ENCODE assay signal across 17 cellular contexts in genomic region chr2:99380376-99381010, GRCh38. TPM values are rescaled to one million over a fixed set of nuclear protein-coding genes. Genes with fewer than 3 reads are reported as not detected.
DNase-seq lines count a peak whose midpoint lies in the region; ATAC-seq, FAIRE-seq and TF ChIP-seq lines count a peak whose summit lies in the region.
"Had no signal": no experiment of that assay in that cellular context is flagged by ENCODE, and none has a peak within 500 bp of the region (broad histone marks: within the 10 kb centered on the region; RNA-seq: fewer than 3 reads in every experiment).

No MANE protein-coding gene starts in this region.

- POLR2A ChIA-PET in HEK293T (lab: Yijun Ruan, JAX): no interaction called here

- H3K27me3 Mint-ChIP-seq in activated T-cell treated with anti-CD3 and anti-CD28 coated beads, Interleukin-2, amount 50 U/mL, for 24 hours: no peaks in the 10 kb centered on the region
- H3K27me3 Mint-ChIP-seq: IgD-negative memory B cell had no signal

- no peak for DNase-seq in activated T-cell treated with anti-CD3 and anti-CD28 coated beads, Interleukin-2, amount 50 U/mL, for 24 hours
- DNase-seq in activated T-cell treated with anti-CD3 and anti-CD28 coated beads, Interleukin-2, amount 50 U/mL, for 1 hour: no peak
- DNase-seq in renal cortical epithelial cell (ENCODE audit: low read depth) (peak; percentile 94), SW 1271 (lab: John Stamatoyannopoulos, UW) (no peak), small intestine (no peak), HEK293T (ENCODE audit: extremely low spot score) (no peak)
- DNase-seq: activated naive CD4-positive, alpha-beta T cell treated with Interleukin-2 at 50 U/mL for 16 hours; COR-L47; gastrocnemius medialis; midbrain; NCI-H1092; NCI-H2227 treated with DMSO at 0.1 percent for 48 hours; posterior cingulate gyrus had no signal

- no peak overlapping the region for H3K9ac ChIP-seq in HUES64 (ENCODE audit: low read depth, low read length)

- 88% methylated on average over 3 of the region's 3 CpGs for WGBS in HUES64
- WGBS in small intestine, 3 donors: 61 to 71% (median 71%) methylated on average over 3 of the region's 3 CpGs

- peak; percentile 56 for ATAC-seq in GM21723 (IDR thresholded peaks at IDR 0.05; ENCODE audit: unreplicated experiment)
- ATAC-seq: A549, gastrocnemius medialis had no signal

- CTCF ChIA-PET in HEK293T (lab: Yijun Ruan, JAX): no interaction called here

- H3K36me3 ChIP-seq in HUES64 (ENCODE audit: insufficient read depth, low read length): peaks cover 98% of the 10 kb centered on the region
- H3K36me3 ChIP-seq in small intestine (ENCODE audit: control insufficient read depth in 2 of 2, insufficient read depth in 2 of 2, low read length in 2 of 2): peaks cover 6 to 9% of the 10 kb centered on the region in 2 donors

- H3K4me1 Mint-ChIP-seq in activated T-cell treated with anti-CD3 and anti-CD28 coated beads, Interleukin-2, amount 50 U/mL, for 24 hours (ENCODE audit: low read depth): peaks cover 39% of the 10 kb centered on the region

- no peak overlapping the region for H3K4me3 Mint-ChIP-seq in activated T-cell treated with anti-CD3 and anti-CD28 coated beads, Interleukin-2, amount 50 U/mL, for 24 hours
- H3K4me3 Mint-ChIP-seq: IgD-negative memory B cell had no signal

- H3K4me3 ChIP-seq in HUES64 (ENCODE audit: low read length) (no peak overlapping the region), small intestine (ENCODE audit: low read depth in 1 of 2, low read length in 2 of 2) (no peak overlapping the region)
- H3K4me3 ChIP-seq: A549, gastrocnemius medialis had no signal

- H3K9me3 ChIP-seq in HUES64 (ENCODE audit: insufficient read depth, low read depth, low read length) (no peaks in the 10 kb centered on the region), small intestine (ENCODE audit: control insufficient read depth, low read depth) (no peaks in the 10 kb centered on the region)
- H3K9me3 ChIP-seq: A549, gastrocnemius medialis had no signal

- H3K27me3 ChIP-seq in HUES64 (ENCODE audit: insufficient read depth, low read length) (no peaks in the 10 kb centered on the region), small intestine (ENCODE audit: control insufficient read depth in 2 of 2, insufficient read depth in 2 of 2, low read length in 2 of 2) (no peaks in the 10 kb centered on the region)
- H3K27me3 ChIP-seq: gastrocnemius medialis had no signal

- H3K27ac ChIP-seq in HUES64 (ENCODE audit: low read depth, low read length) (peak overlapping the region; percentile 62; the same call in 1 of the 2 replicates), small intestine (ENCODE audit: low read depth in 1 of 2, low read length in 1 of 2) (no peak overlapping the region)
- H3K27ac ChIP-seq: A549, gastrocnemius medialis had no signal

- no peak for FAIRE-seq in small intestine (lab: Jason Lieb, UNC)

- H3K4me1 ChIP-seq in HUES64 (ENCODE audit: insufficient read depth, low read length) (peaks cover 4% of the 10 kb centered on the region), small intestine (ENCODE audit: control insufficient read depth in 2 of 2, insufficient read depth in 1 of 2, low read depth in 1 of 2, low read length in 1 of 2) (no peaks in the 10 kb centered on the region)
- H3K4me1 ChIP-seq: A549, gastrocnemius medialis had no signal

- no peaks in the 10 kb centered on the region for H3K9me3 Mint-ChIP-seq in activated T-cell treated with anti-CD3 and anti-CD28 coated beads, Interleukin-2, amount 50 U/mL, for 24 hours
- H3K9me3 Mint-ChIP-seq: IgD-negative memory B cell had no signal

- H3K36me3 Mint-ChIP-seq in activated T-cell treated with anti-CD3 and anti-CD28 coated beads, Interleukin-2, amount 50 U/mL, for 24 hours (ENCODE audit: low read depth): peaks cover 94% of the 10 kb centered on the region

- H3K27ac Mint-ChIP-seq in activated T-cell treated with anti-CD3 and anti-CD28 coated beads, Interleukin-2, amount 50 U/mL, for 24 hours: peak overlapping the region; percentile 60
- H3K27ac Mint-ChIP-seq: IgD-negative memory B cell had no signal

TF ChIP-seq in HEK293T, 16 proteins besides CTCF, POLR2A, EP300 and RAD21:
- TF ChIP-seq BHLHE40 (IDR thresholded peaks at IDR 0.05; ENCODE audit: borderline replicate concordance): no peak
- TF ChIP-seq PKNOX1 (IDR thresholded peaks at IDR 0.05): no peak
- no peak for TF ChIP-seq L3MBTL2 (conservative IDR thresholded peaks at IDR 0.05)
- no peak for TF ChIP-seq NFRKB (IDR thresholded peaks at IDR 0.05)
- TF ChIP-seq ZNF384 (IDR thresholded peaks at IDR 0.05): no peak
- TF ChIP-seq ELF4 (IDR thresholded peaks at IDR 0.05): no peak
- TF ChIP-seq FOXK2 (IDR thresholded peaks at IDR 0.05): no peak
- no peak for TF ChIP-seq SUZ12 (IDR thresholded peaks at IDR 0.05)
- TF ChIP-seq CTBP1 (IDR thresholded peaks at IDR 0.05; ENCODE audit: borderline replicate concordance): no peak
- no peak for TF ChIP-seq HDGF (IDR thresholded peaks at IDR 0.05; ENCODE audit: borderline replicate concordance)

RNA-seq across cellular contexts. Expression of gene EIF5B, which starts 43.3 kb away (rescaled TPM):
- polyA plus RNA-seq in HUES64 (2013, experiment 1 of 2): 44.5 TPM
- 54.4 TPM for polyA plus RNA-seq in HUES64 (2013, experiment 2 of 2)
- 27.8 and 118 TPM in 2 replicates for total RNA-seq in renal cortical epithelial cell
- 10 to 100 TPM; 21.0 to 38.6 (median 25.5) TPM for polyA plus RNA-seq in small intestine

RNA-seq across cellular contexts. Expression of gene TXNDC9, which starts 44.4 kb away (rescaled TPM):
- 51.8 TPM for polyA plus RNA-seq in HUES64 (2013, experiment 1 of 2)
- 52.5 TPM for polyA plus RNA-seq in HUES64 (2013, experiment 2 of 2)
- total RNA-seq in renal cortical epithelial cell: 114 and 179 TPM in 2 replicates
- polyA plus RNA-seq in small intestine: 10 to 100 TPM; 25.9 to 34.0 (median 33.3) TPM
